8 cellular contexts compared by ENCODE assay signal in the genomic region with DNA sequence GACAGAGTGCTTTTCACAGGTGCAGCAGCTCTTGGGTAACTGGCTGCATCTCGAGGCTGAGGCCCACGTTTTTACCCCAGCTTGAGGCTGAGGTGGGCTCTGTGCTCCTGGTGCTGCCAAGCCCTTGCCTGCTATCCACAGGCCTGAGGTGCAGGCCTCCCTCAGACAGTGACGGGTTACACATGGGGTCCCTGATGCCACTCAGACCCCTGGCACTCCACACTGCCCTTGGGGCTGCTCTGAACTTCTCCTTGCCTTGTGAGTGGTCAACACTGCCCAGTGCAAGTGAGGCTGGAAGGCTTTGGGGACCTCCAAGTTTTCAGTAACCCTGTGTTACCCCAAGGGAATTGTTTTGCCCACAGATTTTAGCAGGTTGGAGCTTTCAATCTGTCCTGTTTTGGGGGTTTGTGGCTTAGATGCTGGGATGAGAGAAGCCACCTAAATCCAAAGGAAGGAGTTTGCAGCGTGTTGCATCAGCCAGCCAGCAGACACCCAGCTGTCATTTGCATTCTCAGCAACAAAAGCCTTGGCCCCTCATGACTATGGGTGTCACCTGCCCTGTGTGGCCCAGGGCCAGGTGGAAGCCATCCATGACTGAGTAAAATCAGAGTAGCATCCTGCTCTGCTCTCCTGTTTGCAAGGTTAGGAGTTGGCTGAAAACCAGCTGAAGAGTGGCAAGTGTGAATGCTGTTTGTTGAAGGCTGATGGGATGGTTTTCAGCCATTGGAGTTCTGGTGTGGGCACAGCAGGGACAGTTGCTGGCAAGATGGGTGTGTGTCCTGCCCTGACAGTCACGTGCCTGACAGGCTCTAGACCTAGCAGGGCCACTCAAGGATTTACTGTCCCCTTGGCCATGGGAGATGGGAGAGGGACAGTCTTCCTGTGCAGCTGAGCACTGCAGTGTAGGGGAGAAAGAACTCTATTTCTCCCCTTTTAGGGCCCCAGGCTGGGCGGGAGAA. TPM values are rescaled to one million over a fixed set of nuclear protein-coding genes. Genes with fewer than 3 reads are reported as not detected.
A peak's percentile ranks its signal among the peaks of the same experiment; 100 is the strongest.
DNase-seq lines count a peak whose midpoint lies in the region; ATAC-seq and TF ChIP-seq lines count a peak whose summit lies in the region.

No MANE protein-coding gene starts in this region.

- H3K9me3 ChIP-seq in SJCRH30 (replicated peaks) (no peaks in the 10 kb centered on the region), left ventricle myocardium inferior (replicated peaks) (no peaks in the 10 kb centered on the region)

- H4K20me1 ChIP-seq in KMS-11 (ENCODE audit: insufficient read depth) = no peaks in the 10 kb centered on the region

- H3K4me1 ChIP-seq in KMS-11 (ENCODE audit: low read depth, poor library complexity, severe bottlenecking) (peaks cover 40% of the 10 kb centered on the region), SJCRH30 (peaks cover 8% of the 10 kb centered on the region; the same call in 1 of the 2 replicates), left ventricle myocardium inferior (peaks cover 51% of the 10 kb centered on the region)

- H3K27me3 ChIP-seq in KMS-11 (ENCODE audit: insufficient read depth, low read depth) = no peaks in the 10 kb centered on the region
- no peaks in the 10 kb centered on the region for H3K27me3 ChIP-seq in SJCRH30
- H3K27me3 ChIP-seq in left ventricle myocardium inferior (ENCODE audit: low read depth) = no peaks in the 10 kb centered on the region

- H3K4me3 ChIP-seq in KMS-11 (IDR thresholded peaks at IDR 0.05; ENCODE audit: insufficient read depth, low read depth, low read length) = no peak overlapping the region
- H3K4me3 ChIP-seq in SJCRH30 = no peak overlapping the region
- H3K4me3 ChIP-seq in left ventricle myocardium inferior = no peak overlapping the region

- TF ChIP-seq CTCF in C4-2B (conservative IDR thresholded peaks at IDR 0.05) (no peak), KMS-11 (conservative IDR thresholded peaks at IDR 0.05; ENCODE audit: low read depth, low read length) (no peak), left ventricle myocardium inferior (IDR thresholded peaks at IDR 0.05; ENCODE audit: borderline replicate concordance) (no peak)

- no peak for ATAC-seq in HG02970 (IDR thresholded peaks at IDR 0.05; ENCODE audit: low FRiP score, unreplicated experiment)
- ATAC-seq in HG03457 (IDR thresholded peaks at IDR 0.05; ENCODE audit: unreplicated experiment) = no peak

- DNase-seq in SJCRH30 = peak in 1 of 2 experiments; percentile 34
- DNase-seq in left ventricle myocardium inferior = peak; percentile 72
- DNase-seq in NCI-H2227 treated with DMSO at 0.1 percent for 48 hours (lab: John Stamatoyannopoulos, UW) = no peak
- no peak for DNase-seq in pons (ENCODE audit: low spot score)

- peak overlapping the region; percentile 100 for H3K4me2 ChIP-seq in KMS-11

- intact Hi-C loops in left ventricle myocardium inferior (cut with micrococcal nuclease) = no loop called here

- H3K36me3 ChIP-seq in KMS-11 (ENCODE audit: insufficient read depth) (no peaks in the 10 kb centered on the region), SJCRH30 (peaks cover 17% of the 10 kb centered on the region), left ventricle myocardium inferior (peaks cover 42% of the 10 kb centered on the region)

- H3K27ac ChIP-seq in C4-2B = peak overlapping the region; percentile 94
- H3K27ac ChIP-seq in KMS-11 = peak overlapping the region; percentile 77
- H3K27ac ChIP-seq in SJCRH30 = peak overlapping the region; percentile 21; the same call in 1 of the 2 replicates
- H3K27ac ChIP-seq in left ventricle myocardium inferior (replicated peaks) = peak overlapping the region; percentile 70

- H3K9ac ChIP-seq in KMS-11 = peak overlapping the region; percentile 43; the same call in 1 of the 2 replicates

- no peak overlapping the region for H2AFZ ChIP-seq in KMS-11 (ENCODE audit: low read depth)

- peaks cover 25% of the 10 kb centered on the region; the same call in 1 of the 2 replicates for H3K79me2 ChIP-seq in KMS-11 (ENCODE audit: insufficient read depth, low read depth)

RNA-seq across cellular contexts. Expression of gene RNF187, which starts 3.2 kb away (rescaled TPM):
- total RNA-seq in SJCRH30 (2014; rRNA removed; shearing (Covaris generic)) = 65.0 and 77.0 TPM in 2 replicates
- total RNA-seq in left ventricle myocardium inferior = 79.5 TPM

Comparison
In these comparisons a context has a peak if more than half of its experiments do, and no peak if none do; other contexts are left out.
1. H3K27ac ChIP-seq: peak in every context shown above with its lines; median percentile 94 in C4-2B; 77 in KMS-11; 70 in left ventricle myocardium inferior; 21 in SJCRH30.